ENCODE assay signal across 24 cellular contexts in genomic region chr20:1508576-1508975, GRCh38. TPM values are rescaled to one million over a fixed set of nuclear protein-coding genes. Genes with fewer than 3 reads are reported as not detected.
"Had no signal": no experiment of that assay in that cellular context is flagged by ENCODE, and none has a peak within 500 bp of the region (broad histone marks: within the 10 kb centered on the region; RNA-seq: fewer than 3 reads in every experiment).

No MANE protein-coding gene starts in this region.

- H3K36me3 ChIP-seq: colonic mucosa, esophagus squamous epithelium, lower lobe of right lung, ovary, sigmoid colon, spleen, suprapubic skin, transverse colon, upper lobe of right lung, uterus had no signal

- H3K4me3 ChIP-seq: colonic mucosa, esophagus squamous epithelium, lower lobe of right lung, ovary, psoas muscle, sigmoid colon, skin epidermis, spleen, suprapubic skin, transverse colon, upper lobe of right lung, uterus had no signal

- H3K27ac ChIP-seq: colonic mucosa, esophagus squamous epithelium, lower lobe of right lung, ovary, psoas muscle, sigmoid colon, skin epidermis, spleen, suprapubic skin, transverse colon, upper lobe of right lung, uterus had no signal

- H3K4me1 ChIP-seq: colonic mucosa, lower lobe of right lung, psoas muscle, sigmoid colon, suprapubic skin, transverse colon, upper lobe of right lung, uterus had no signal

- H3K27me3 ChIP-seq: colonic mucosa, ovary, upper lobe of right lung, uterus had no signal

- H3K9me3 ChIP-seq: colonic mucosa, esophagus squamous epithelium, lower lobe of right lung, ovary, psoas muscle, sigmoid colon, suprapubic skin, transverse colon, upper lobe of right lung, uterus had no signal

- ATAC-seq: left ventricle myocardium superior, natural killer cell, psoas muscle, right cardiac atrium had no signal

- DNase-seq: colonic mucosa; effector CD8-positive, alpha-beta T cell; erythroblast; esophagus squamous epithelium; foreskin melanocyte; immature natural killer cell; islet precursor cell; left ventricle myocardium superior; lower lobe of right lung; natural killer cell; ovary; psoas muscle; right cardiac atrium; sigmoid colon; spleen; transverse colon; upper lobe of right lung; uterus had no signal

RNA-seq across cellular contexts. Expression of gene SIRPB2, which starts 17.4 kb away (rescaled TPM):
- total RNA-seq: endodermal cell, renal cortical epithelial cell had no signal
- polyA plus RNA-seq: neural cell had no signal

RNA-seq across cellular contexts. Expression of gene SIRPD, which starts 48.9 kb away (rescaled TPM):
- total RNA-seq: colonic mucosa, endodermal cell, esophagus squamous epithelium, left ventricle myocardium superior, natural killer cell, occipital lobe, ovary, psoas muscle, renal cortical epithelial cell, right cardiac atrium, suprapubic skin, transverse colon, uterus had no signal
- polyA plus RNA-seq: neural cell, ovary, psoas muscle, right cardiac atrium had no signal
